ENCODE assay signal across 27 cellular contexts in genomic region chr20:40176442-40176841, GRCh38.
"Had no signal": no experiment of that assay in that cellular context is flagged by ENCODE, and none has a peak within 500 bp of the region (broad histone marks: within the 10 kb centered on the region; RNA-seq: fewer than 3 reads in every experiment).

No MANE protein-coding gene starts in this region.

- FAIRE-seq: colon had no signal

- H3K4me3 ChIP-seq: heart left ventricle, lower lobe of right lung, right lobe of liver, thoracic aorta, uterus had no signal

- H3K27me3 ChIP-seq: right lobe of liver, uterus had no signal

- H3K36me3 ChIP-seq: heart left ventricle, lower lobe of right lung, right lobe of liver, thoracic aorta, uterus had no signal

- DNase-seq: activated CD4-positive, alpha-beta T cell treated with anti-CD3 and anti-CD28 coated beads for 1 hour; activated CD4-positive, alpha-beta T cell treated with anti-CD3 and anti-CD28 coated beads, Interleukin-2, amount 10 ng/mL, durations not matched to agents 7 days and 5 days; activated CD8-positive, alpha-beta T cell treated with anti-CD3 and anti-CD28 coated beads for 36 hours; activated T-cell treated with anti-CD3 and anti-CD28 coated beads, Interleukin-2, amount 50 U/mL, for 48 hours; dermis blood vessel endothelial cell; effector CD4-positive, alpha-beta T cell; foreskin fibroblast; heart left ventricle; hypothalamus; immature natural killer cell; lower lobe of right lung; mesendoderm; natural killer cell; posterior cingulate gyrus; right lobe of liver; stimulated activated CD4-positive, alpha-beta T cell treated with anti-CD3 and anti-CD28 coated beads, Interleukin-4, amount 100 ng/mL, for 24 hours; T-helper 17 cell; T1000; trophoblast cell; uterus had no signal

- H3K4me1 ChIP-seq: heart left ventricle, lower lobe of right lung, right lobe of liver, uterus had no signal

- H3K4me3 Mint-ChIP-seq: activated CD4-positive, alpha-beta T cell treated with anti-CD3 and anti-CD28 coated beads, Interleukin-2, amount 10 ng/mL, durations not matched to agents 7 days and 5 days; activated CD8-positive, alpha-beta T cell treated with anti-CD3 and anti-CD28 coated beads for 36 hours; immature natural killer cell; natural killer cell; stimulated activated effector memory CD8-positive, alpha-beta T cell treated with anti-CD3 and anti-CD28 coated beads, Interleukin-12 subunit alpha, Interleukin-12 subunit beta, amount 100 ng/mL, for 72 hours; stimulated activated naive CD8-positive, alpha-beta T cell treated with anti-CD3 and anti-CD28 coated beads, Interleukin-15, Interleukin-2, amounts not matched to agents 100 ng/mL and 50 ng/mL, for 24 hours; T-helper 17 cell had no signal

- H3K9me3 Mint-ChIP-seq: activated CD4-positive, alpha-beta T cell treated with anti-CD3 and anti-CD28 coated beads, Interleukin-2, amount 10 ng/mL, durations not matched to agents 7 days and 5 days; activated CD8-positive, alpha-beta T cell treated with anti-CD3 and anti-CD28 coated beads for 36 hours; activated T-helper 2 cell treated with anti-CD3 and anti-CD28 coated beads, Interferon-gamma antibody, Interleukin-2, Interleukin-4, amounts not matched to agents 10 μg/mL and 5 μg/mL and 100 μg/mL, durations not matched to agents 14 hours and 24 hours and 36 hours; stimulated activated effector memory CD8-positive, alpha-beta T cell treated with anti-CD3 and anti-CD28 coated beads, Interleukin-12 subunit alpha, Interleukin-12 subunit beta, amount 100 ng/mL, for 72 hours had no signal

- H3K27me3 Mint-ChIP-seq: activated CD4-positive, alpha-beta T cell treated with anti-CD3 and anti-CD28 coated beads, Interleukin-2, amount 10 ng/mL, durations not matched to agents 7 days and 5 days had no signal

- H3K27ac Mint-ChIP-seq: activated CD4-positive, alpha-beta T cell treated with anti-CD3 and anti-CD28 coated beads, Interleukin-2, amount 10 ng/mL, durations not matched to agents 7 days and 5 days; activated CD8-positive, alpha-beta T cell treated with anti-CD3 and anti-CD28 coated beads for 36 hours; activated naive CD4-positive, alpha-beta T cell treated with anti-CD3 and anti-CD28 coated beads, Interleukin-2, amount 50 U/mL, for 72 hours; activated T-helper 2 cell treated with anti-CD3 and anti-CD28 coated beads, Interferon-gamma antibody, Interleukin-2, Interleukin-4, amounts not matched to agents 10 μg/mL and 5 μg/mL and 100 μg/mL, durations not matched to agents 14 hours and 24 hours and 36 hours; immature natural killer cell; natural killer cell; stimulated activated effector memory CD8-positive, alpha-beta T cell treated with anti-CD3 and anti-CD28 coated beads, Interleukin-12 subunit alpha, Interleukin-12 subunit beta, amount 100 ng/mL, for 72 hours; stimulated activated naive CD8-positive, alpha-beta T cell treated with anti-CD3 and anti-CD28 coated beads, Interleukin-15, Interleukin-2, amounts not matched to agents 100 ng/mL and 50 ng/mL, for 24 hours; T-helper 17 cell had no signal

- ATAC-seq: activated CD8-positive, alpha-beta T cell treated with anti-CD3 and anti-CD28 coated beads for 36 hours; activated naive CD4-positive, alpha-beta T cell treated with anti-CD3 and anti-CD28 coated beads, Interleukin-2, amount 50 U/mL, for 72 hours; heart left ventricle; left lobe of liver; lower lobe of right lung; natural killer cell; right lobe of liver; stimulated activated effector memory CD8-positive, alpha-beta T cell treated with anti-CD3 and anti-CD28 coated beads, Interleukin-12 subunit alpha, Interleukin-12 subunit beta, amount 100 ng/mL, for 72 hours; T-helper 17 cell had no signal

- H3K27ac ChIP-seq: heart left ventricle, lower lobe of right lung, right lobe of liver, thoracic aorta, uterus had no signal

- H3K4me1 Mint-ChIP-seq: activated CD4-positive, alpha-beta T cell treated with anti-CD3 and anti-CD28 coated beads, Interleukin-2, amount 10 ng/mL, durations not matched to agents 7 days and 5 days; immature natural killer cell; natural killer cell; stimulated activated effector memory CD8-positive, alpha-beta T cell treated with anti-CD3 and anti-CD28 coated beads, Interleukin-12 subunit alpha, Interleukin-12 subunit beta, amount 100 ng/mL, for 72 hours; T-helper 17 cell had no signal

- H3K9me3 ChIP-seq: heart left ventricle, lower lobe of right lung, right lobe of liver, thoracic aorta, uterus had no signal

- H3K36me3 Mint-ChIP-seq: activated naive CD4-positive, alpha-beta T cell treated with anti-CD3 and anti-CD28 coated beads, Interleukin-2, amount 50 U/mL, for 72 hours; natural killer cell; stimulated activated effector memory CD8-positive, alpha-beta T cell treated with anti-CD3 and anti-CD28 coated beads, Interleukin-12 subunit alpha, Interleukin-12 subunit beta, amount 100 ng/mL, for 72 hours had no signal
